Comparison of ENCODE assay signal across 8 cellular contexts in genomic region chr1:32063261-32063681, GRCh38. TPM values are rescaled to one million over a fixed set of nuclear protein-coding genes. Genes with fewer than 3 reads are reported as not detected.
DNase-seq lines count a peak whose midpoint lies in the region; ATAC-seq and TF ChIP-seq lines count a peak whose summit lies in the region.

No MANE protein-coding gene starts in this region.

- H3K27ac ChIP-seq in CD4-positive, alpha-beta memory T cell (ENCODE audit: low read depth, low read length), result no peak overlapping the region
- no peak overlapping the region for H3K27ac ChIP-seq in H9 (ENCODE audit: insufficient read length, low read depth, low read length)
- H3K27ac ChIP-seq in mammary epithelial cell (ENCODE audit: insufficient read depth, low read depth, low read length), result no peak overlapping the region
- H3K27ac ChIP-seq in layer of hippocampus (ENCODE audit: low read depth, low read length), result peak overlapping the region; percentile 35
- peak overlapping the region; percentile 75 for H3K27ac ChIP-seq in thymus (ENCODE audit: low read depth)

- H3K23ac ChIP-seq in H9 (ENCODE audit: insufficient read length, low read depth, low read length), result no peak overlapping the region

- no peak overlapping the region for H3K18ac ChIP-seq in H9 (ENCODE audit: insufficient read length, low read depth, low read length)

- WGBS in H9 (ENCODE audit: extremely low coverage, insufficient read length, low lambda C conversion rate), result no CpG with 5 or more reads among the region's 1 CpG
- 0% methylated on average over 1 of the region's 1 CpG for WGBS in mammary epithelial cell (ENCODE audit: low coverage, missing lambda C conversion rate)
- 64% methylated on average over 1 of the region's 1 CpG for WGBS in thymus

- ATAC-seq in HG02759 (IDR thresholded peaks at IDR 0.05; ENCODE audit: unreplicated experiment) (no peak), HG02981 (IDR thresholded peaks at IDR 0.05; ENCODE audit: unreplicated experiment) (no peak)

- no TSS peak for BruUV-seq in mammary epithelial cell (replicated peaks; lab: Mats Ljungman, UMichigan)

- no peaks in the 10 kb centered on the region for H3K27me3 Mint-ChIP-seq in CD4-positive, alpha-beta memory T cell
- H3K27me3 Mint-ChIP-seq in H9 (ENCODE audit: low read depth), result peaks cover 5% of the 10 kb centered on the region

- H3K9ac ChIP-seq in H9 (ENCODE audit: extremely low read depth, insufficient read length, low read length) (no peak overlapping the region), mammary epithelial cell (ENCODE audit: insufficient read depth, low read length) (no peak overlapping the region)

- no peak overlapping the region for H3K4me2 ChIP-seq in H9 (ENCODE audit: insufficient read depth, insufficient read length, low read length)
- no peak overlapping the region for H3K4me2 ChIP-seq in mammary epithelial cell (ENCODE audit: insufficient read depth, low read depth, low read length)

- no peak overlapping the region for H2BK12ac ChIP-seq in H9 (ENCODE audit: insufficient read length, low read depth, low read length)

- H3K79me2 ChIP-seq in H9 (ENCODE audit: insufficient read depth, low read length) (no peaks in the 10 kb centered on the region), mammary epithelial cell (ENCODE audit: insufficient read depth, low read length) (no peaks in the 10 kb centered on the region)

- H2BK15ac ChIP-seq in H9 (ENCODE audit: low read depth, low read length), result no peak overlapping the region

- no peak overlapping the region for H3K4me3 ChIP-seq in CD4-positive, alpha-beta memory T cell (ENCODE audit: low read length in 2 of 2)
- no peak overlapping the region for H3K4me3 ChIP-seq in mammary epithelial cell (replicated peaks in 1 of 3; ENCODE audit: insufficient read depth in 1 of 3, low read depth in 2 of 3, low read length in 3 of 3)
- no peak overlapping the region for H3K4me3 ChIP-seq in thymus (ENCODE audit: low read length)

- H3K79me1 ChIP-seq in H9 (ENCODE audit: insufficient read depth, low read depth, low read length, poor library complexity, severe bottlenecking), result no peaks in the 10 kb centered on the region

- H3K56ac ChIP-seq in H9 (ENCODE audit: insufficient read length, low read depth, low read length), result no peak overlapping the region

- H4K91ac ChIP-seq in H9 (ENCODE audit: insufficient read length, low read depth, low read length), result no peak overlapping the region

- H2BK120ac ChIP-seq in H9 (ENCODE audit: low read depth, low read length, poor library complexity, severe bottlenecking), result no peak overlapping the region

- peaks cover 13% of the 10 kb centered on the region for H3K4me1 ChIP-seq in CD4-positive, alpha-beta memory T cell (ENCODE audit: insufficient read depth, low read length)
- H3K4me1 ChIP-seq in H9 (ENCODE audit: insufficient read depth, low read length), result no peaks in the 10 kb centered on the region
- H3K4me1 ChIP-seq in mammary epithelial cell (ENCODE audit: insufficient read depth, low read length), result peaks cover 23% of the 10 kb centered on the region
- H3K4me1 ChIP-seq in thymus (ENCODE audit: control insufficient read depth, insufficient read depth, low read length), result no peaks in the 10 kb centered on the region

- no peak overlapping the region for H4K5ac ChIP-seq in H9 (ENCODE audit: insufficient read length, low read depth, low read length)

- H3K27ac Mint-ChIP-seq in CD4-positive, alpha-beta memory T cell, result peak overlapping the region in 6 of 7 donors; percentile 25 to 85 (median 70)
- peak overlapping the region; percentile 79 to 95 (median 93); a peak in 4 of 7 replicates for H3K27ac Mint-ChIP-seq in H9

- dilution Hi-C loops in mammary epithelial cell (cut with HindIII; ENCODE audit: low sequenced_read_pairs), result no loop called here

- H3K4me1 Mint-ChIP-seq in CD4-positive, alpha-beta memory T cell, result peaks cover 8 to 23% (median 13%) of the 10 kb centered on the region in 4 donors
- H3K4me1 Mint-ChIP-seq in H9, result peaks cover 43 to 57% of the 10 kb centered on the region in 2 experiments

- CTCF ChIA-PET in CD4-positive, alpha-beta memory T cell (lab: Charles Lee; ENCODE audit: partially characterized antibody), result interaction anchor here (0.6 to 2.8 kb wide), 19 partner anchors 10 to 376 kb away, joined by 3 to 17 read pairs (median 4); partner anchors contain the start of genes SPOCD1 and TMEM39B
- CTCF ChIA-PET in mammary epithelial cell (lab: Charles Lee; ENCODE audit: low non-redundant PET), result interaction anchor here (0.6 to 1.5 kb wide), 4 partner anchors 16 to 318 kb away, joined by 3 to 6 read pairs (median 3); partner anchors contain the start of gene SPOCD1

- no peak overlapping the region for H2BK5ac ChIP-seq in H9 (ENCODE audit: insufficient read length, low read length)

- no peaks in the 10 kb centered on the region for H3K27me3 ChIP-seq in CD4-positive, alpha-beta memory T cell (ENCODE audit: insufficient read depth, low read length)
- H3K27me3 ChIP-seq in H9 (ENCODE audit: insufficient read depth, low read length) (no peaks in the 10 kb centered on the region), mammary epithelial cell (ENCODE audit: insufficient read depth, low read length) (no peaks in the 10 kb centered on the region), layer of hippocampus (ENCODE audit: control insufficient read depth, insufficient read depth, low read length) (no peaks in the 10 kb centered on the region), thymus (ENCODE audit: control insufficient read depth, insufficient read depth) (no peaks in the 10 kb centered on the region)

- DNase-seq in CD4-positive, alpha-beta memory T cell, result peak in 4 of 5 donors; percentile 16 to 41 (median 36)
- DNase-seq in H9 (no peak), NOMO-1 treated with DMSO at 0.1 percent for 48 hours (lab: John Stamatoyannopoulos, UW; ENCODE audit: unreplicated experiment) (peak; percentile 48), mammary epithelial cell (peak; percentile 38)

- peaks cover 3 to 37% of the 10 kb centered on the region in 2 donors for H3K36me3 Mint-ChIP-seq in CD4-positive, alpha-beta memory T cell
- peaks cover 24 to 43% (median 37%) of the 10 kb centered on the region in 3 experiments for H3K36me3 Mint-ChIP-seq in H9 (ENCODE audit: insufficient read depth in 1 of 3, low read depth in 3 of 3)

- no peak overlapping the region for H3T11ph ChIP-seq in H9 (ENCODE audit: low read length)

- no peaks in the 10 kb centered on the region for H3K9me3 ChIP-seq in CD4-positive, alpha-beta memory T cell (ENCODE audit: control insufficient read depth in 1 of 2, low read length in 2 of 2)
- H3K9me3 ChIP-seq in H9 (ENCODE audit: control insufficient read depth, low read depth, low read length) (no peaks in the 10 kb centered on the region), mammary epithelial cell (replicated peaks; ENCODE audit: insufficient read depth, low read length) (no peaks in the 10 kb centered on the region), thymus (ENCODE audit: control insufficient read depth) (no peaks in the 10 kb centered on the region)

- H3K23me2 ChIP-seq in H9 (ENCODE audit: insufficient read length, low read depth, low read length, poor library complexity, severe bottlenecking), result no peaks in the 10 kb centered on the region

- H4K20me1 ChIP-seq in H9 (ENCODE audit: control insufficient read depth, insufficient read depth, insufficient read length) (no peaks in the 10 kb centered on the region), mammary epithelial cell (ENCODE audit: insufficient read depth, low read length) (no peaks in the 10 kb centered on the region)

- peak; percentile 60 for TF ChIP-seq CTCF in H9 (conservative IDR thresholded peaks at IDR 0.05)
- TF ChIP-seq CTCF in mammary epithelial cell (conservative IDR thresholded peaks at IDR 0.05 in 1 of 2, IDR thresholded peaks at IDR 0.05 in 1 of 2; ENCODE audit: extremely low read depth in 1 of 2, insufficient read depth in 1 of 2, low read depth in 1 of 2, low read length in 2 of 2), result peak; percentile 54 to 59

- H3K4ac ChIP-seq in H9 (ENCODE audit: low read depth, low read length), result no peak overlapping the region

- intact Hi-C loops in CD4-positive, alpha-beta memory T cell (cut with micrococcal nuclease), result loop anchor here (5.0 kb wide), 3 partner anchors 86 to 246 kb away; partner anchors contain the start of genes PTP4A2 and SPOCD1
- intact Hi-C loops in mammary epithelial cell (cut with micrococcal nuclease), result loop anchor here (1.0 to 5.0 kb wide), 4 partner anchors 86 to 349 kb away; no protein-coding TSS in a partner anchor

- no peak overlapping the region for H4K8ac ChIP-seq in H9 (replicated peaks; ENCODE audit: insufficient read length, low read depth, low read length)

- POLR2A ChIA-PET in CD4-positive, alpha-beta memory T cell (lab: Charles Lee; ENCODE audit: partially characterized antibody), result interaction anchor here (0.7 to 1.7 kb wide), 5 partner anchors 9 to 120 kb away, joined by 3 to 15 read pairs (median 4); partner anchors contain the start of genes KPNA6 and TMEM39B

- in situ Hi-C loops in mammary epithelial cell (cut with MboI; ENCODE audit: low sequenced_read_pairs in 2 of 2), result no loop called here

- H3K14ac ChIP-seq in H9 (ENCODE audit: insufficient read depth, low read length), result no peak overlapping the region

- H2BK20ac ChIP-seq in H9 (ENCODE audit: low read depth, low read length, poor library complexity, severe bottlenecking), result no peak overlapping the region

- H2AFZ ChIP-seq in H9 (ENCODE audit: low read length) (no peak overlapping the region), mammary epithelial cell (ENCODE audit: low read depth, low read length) (no peak overlapping the region)

- peaks cover 29% of the 10 kb centered on the region for H3K36me3 ChIP-seq in CD4-positive, alpha-beta memory T cell (ENCODE audit: insufficient read depth, low read length)
- H3K36me3 ChIP-seq in mammary epithelial cell (ENCODE audit: insufficient read depth, low read length), result peaks cover 24% of the 10 kb centered on the region
- peaks cover 42% of the 10 kb centered on the region for H3K36me3 ChIP-seq in thymus (ENCODE audit: control insufficient read depth, insufficient read depth)

- H3K4me3 Mint-ChIP-seq in CD4-positive, alpha-beta memory T cell, result no peak overlapping the region
- peak overlapping the region in 1 of 2 experiments; percentile 31; a peak in 1 of 5 replicates for H3K4me3 Mint-ChIP-seq in H9

- no peak overlapping the region for H2AK5ac ChIP-seq in H9 (ENCODE audit: insufficient read length, low read length)

- no peaks in the 10 kb centered on the region for H3K9me3 Mint-ChIP-seq in CD4-positive, alpha-beta memory T cell
- H3K9me3 Mint-ChIP-seq in H9, result no peaks in the 10 kb centered on the region

RNA-seq across cellular contexts. Expression of gene TMEM39B, which starts 9.5 kb away (rescaled TPM):
- total RNA-seq in CD4-positive, alpha-beta memory T cell, result 10 to 100 TPM; 18.4 to 19.1 TPM
- polyA plus RNA-seq in CD4-positive, alpha-beta memory T cell, result 1 to 10 TPM; 1.1 to 4.2 TPM
- 25.0 and 27.4 TPM in 2 replicates for total RNA-seq in H9 (2021)
- total RNA-seq in mammary epithelial cell, result 10 to 100 TPM in 1 of 2 donors, 1 to 10 TPM in 1; 3.7 to 15.5 TPM
- 15.8 TPM for polyA plus RNA-seq in mammary epithelial cell
- 11.7 TPM for polyA minus RNA-seq in mammary epithelial cell
- 13.1 TPM for polyA plus RNA-seq in thymus

RNA-seq across cellular contexts. Expression of gene KPNA6, which starts 44.6 kb away (rescaled TPM):
- total RNA-seq in CD4-positive, alpha-beta memory T cell, result 10 to 100 TPM; 60.3 to 62.5 TPM
- 10 to 100 TPM; 25.4 to 25.5 TPM for polyA plus RNA-seq in CD4-positive, alpha-beta memory T cell
- total RNA-seq in H9 (2021) (114 TPM in 2 replicates), mammary epithelial cell (10 to 100 TPM; 83.5 to 92.7 TPM)
- polyA plus RNA-seq in mammary epithelial cell (31.2 TPM), thymus (10.0 TPM)
- polyA minus RNA-seq in mammary epithelial cell, result 88.1 TPM

RNA-seq across cellular contexts. Expression of gene KHDRBS1, which starts 49.6 kb away (rescaled TPM):
- total RNA-seq in CD4-positive, alpha-beta memory T cell, result 100 to 1,000 TPM; 114 to 122 TPM
- 100 to 1,000 TPM in 1 of 2 donors, 10 to 100 TPM in 1; 70.8 to 116 TPM for polyA plus RNA-seq in CD4-positive, alpha-beta memory T cell
- total RNA-seq in H9 (2021) (267 and 273 TPM in 2 replicates), mammary epithelial cell (100 to 1,000 TPM in 1 of 2 donors, 10 to 100 TPM in 1; 39.8 to 109 TPM)
- polyA plus RNA-seq in mammary epithelial cell (46.6 TPM), thymus (124 TPM)
- 103 TPM for polyA minus RNA-seq in mammary epithelial cell

Comparison
In these comparisons a context has a peak if more than half of its experiments do, and no peak if none do; other contexts are left out.
1. H3K27ac ChIP-seq: peak in layer of hippocampus (single experiment) and thymus (single experiment); none in CD4-positive, alpha-beta memory T cell (single experiment), H9 (single experiment) and mammary epithelial cell (single experiment).